Comparison of ENCODE assay signal across 8 cellular contexts in the genomic region with DNA sequence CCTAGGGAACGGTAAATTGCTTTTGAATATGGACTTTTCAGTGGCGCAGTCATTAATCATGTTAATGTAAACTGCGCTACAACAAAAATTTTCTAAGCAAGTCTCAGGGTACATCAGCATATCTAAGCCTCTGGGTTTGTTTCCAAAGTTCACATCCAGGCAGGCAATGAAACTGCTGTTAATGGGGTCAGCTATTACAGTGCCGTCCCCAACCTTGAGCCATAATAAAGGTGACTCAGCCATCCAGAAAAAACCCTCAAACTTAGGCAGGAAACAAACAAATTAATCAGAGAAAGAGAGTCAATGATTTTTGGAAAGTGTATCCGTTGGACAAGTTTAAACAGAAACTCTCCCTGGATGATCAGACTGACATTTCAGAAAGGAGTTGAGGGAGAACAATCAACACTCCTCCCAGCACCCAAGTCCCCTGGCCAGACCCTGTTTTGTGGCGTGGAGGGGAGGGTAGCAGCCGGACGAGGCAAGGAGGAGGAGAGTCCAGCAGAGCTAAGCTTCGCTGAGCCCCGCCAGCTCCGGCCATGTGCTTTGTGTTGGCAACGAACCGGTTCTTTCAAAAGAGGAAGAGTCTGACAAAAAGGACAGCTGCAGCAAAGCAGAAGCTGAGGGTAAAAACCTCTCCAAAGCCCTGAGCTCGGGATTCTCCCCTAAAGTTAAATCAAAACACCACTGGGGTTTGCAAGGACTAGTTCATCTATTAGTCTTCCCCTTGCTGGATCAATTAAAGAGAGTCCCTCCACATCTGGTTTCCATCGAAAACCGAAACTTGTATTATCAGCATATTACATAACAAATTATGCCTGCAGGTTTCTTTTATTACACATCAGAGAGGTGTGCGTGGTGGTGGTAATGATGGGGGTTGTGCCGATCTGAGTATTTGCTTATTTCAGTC. TPM values are rescaled to one million over a fixed set of nuclear protein-coding genes. Genes with fewer than 3 reads are reported as not detected.
A peak's percentile ranks its signal among the peaks of the same experiment; 100 is the strongest.
DNase-seq lines count a peak whose midpoint lies in the region; ATAC-seq and TF ChIP-seq lines count a peak whose summit lies in the region.

No MANE protein-coding gene starts in this region.

- H3K36me3 ChIP-seq in esophagus muscularis mucosa: no peaks in the 10 kb centered on the region
- H3K36me3 ChIP-seq in brain microvascular endothelial cell (replicated peaks): no peaks in the 10 kb centered on the region

- H3K4me3 ChIP-seq in esophagus muscularis mucosa (peak overlapping the region; percentile 10 to 42 (median 22)), brain microvascular endothelial cell (ENCODE audit: low read depth, low read length) (no peak overlapping the region)

- TF ChIP-seq CTCF in esophagus muscularis mucosa (IDR thresholded peaks at IDR 0.05): no peak
- no peak for TF ChIP-seq CTCF in nephron progenitor cell (IDR thresholded peaks at IDR 0.05)
- TF ChIP-seq CTCF in brain microvascular endothelial cell (IDR thresholded peaks at IDR 0.05; ENCODE audit: low read depth, low read length, missing control alignments): no peak

- peaks cover 78 to 89% (median 88%) of the 10 kb centered on the region in 4 donors for H3K4me1 ChIP-seq in esophagus muscularis mucosa

- H3K27ac ChIP-seq in esophagus muscularis mucosa (replicated peaks in 1 of 4) (peak overlapping the region; percentile 89 to 90 (median 89)), brain microvascular endothelial cell (no peak overlapping the region)

- in situ Hi-C loops in brain microvascular endothelial cell (cut with HindIII; ENCODE audit: low pct_ligation_motif_present, low sequenced_read_pairs): no loop called here

- TF ChIP-seq EP300 in esophagus muscularis mucosa (IDR thresholded peaks at IDR 0.05): no peak

- peak overlapping the region; percentile 97 for H3K4me3 Mint-ChIP-seq in nephron progenitor cell

- intact Hi-C loops in esophagus muscularis mucosa (cut with DNase I): loop anchor here (5.0 kb wide), 4 partner anchors 33 to 323 kb away; partner anchors contain the start of gene OAT

- H3K9me3 Mint-ChIP-seq in nephron progenitor cell: no peaks in the 10 kb centered on the region

- TF ChIP-seq POLR2A in esophagus muscularis mucosa (IDR thresholded peaks at IDR 0.05; ENCODE audit: low read depth): no peak

- 13% methylated on average over 18 of the region's 18 CpGs for WGBS in esophagus muscularis mucosa

- peak; percentile 10 for ATAC-seq in HG02885 (IDR thresholded peaks at IDR 0.05; ENCODE audit: poor library complexity, unreplicated experiment)

- H3K27ac Mint-ChIP-seq in nephron progenitor cell: peak overlapping the region; percentile 28

- DNase-seq in NCI-H1417 (lab: John Stamatoyannopoulos, UW): peak; percentile 7 to 66 (median 31)
- no peak for DNase-seq in NCI-H1417 treated with DMSO at 0.1 percent for 48 hours (lab: John Stamatoyannopoulos, UW)
- DNase-seq in SKM-1 treated with dmso at 0.1 percent for 144 hours (lab: John Stamatoyannopoulos, UW; ENCODE audit: unreplicated experiment): peak; percentile 79
- DNase-seq in esophagus muscularis mucosa (ENCODE audit: extremely low spot score): no peak
- DNase-seq in nephron progenitor cell: peak; percentile 34
- no peak for DNase-seq in brain microvascular endothelial cell
- no peak for DNase-seq in GM19240 (ENCODE audit: insufficient read length, low spot score)

- H3K36me3 Mint-ChIP-seq in nephron progenitor cell (ENCODE audit: low read depth): no peaks in the 10 kb centered on the region

- peaks cover 83% of the 10 kb centered on the region for H3K4me1 Mint-ChIP-seq in nephron progenitor cell

- no peaks in the 10 kb centered on the region for H3K9me3 ChIP-seq in esophagus muscularis mucosa

- H3K27me3 ChIP-seq in esophagus muscularis mucosa: no peaks in the 10 kb centered on the region
- no peaks in the 10 kb centered on the region for H3K27me3 ChIP-seq in brain microvascular endothelial cell (replicated peaks)

- H3K27me3 Mint-ChIP-seq in nephron progenitor cell (ENCODE audit: low read depth, poor library complexity): peaks cover 6% of the 10 kb centered on the region

RNA-seq across cellular contexts. Expression of gene FAM53B, which starts 3.6 kb away (rescaled TPM):
- 10 to 100 TPM; 25.2 to 43.3 (median 34.7) TPM for total RNA-seq in esophagus muscularis mucosa

RNA-seq across cellular contexts. Expression of gene EEF1AKMT2, which starts 51.1 kb away (rescaled TPM):
- 10 to 100 TPM in 2 of 4 donors, 1 to 10 TPM in 2; 9.0 to 11.9 (median 10.0) TPM for total RNA-seq in esophagus muscularis mucosa

Comparison
In these comparisons a context has a peak if more than half of its experiments do, and no peak if none do; other contexts are left out.
1. DNase-seq: peak in NCI-H1417 (3 of 3), SKM-1 treated with dmso at 0.1 percent for 144 hours (single experiment) and nephron progenitor cell (single experiment); none in NCI-H1417 treated with DMSO at 0.1 percent for 48 hours (single experiment), esophagus muscularis mucosa (single experiment), brain microvascular endothelial cell (single experiment) and GM19240 (single experiment).